In genomic region chr4:3460926-3461325, GRCh38 we compare ENCODE assay signal across 22 cellular contexts. TPM values are rescaled to one million over a fixed set of nuclear protein-coding genes. Genes with fewer than 3 reads are reported as not detected.
DNase-seq lines count a peak whose midpoint lies in the region; ATAC-seq, FAIRE-seq and TF ChIP-seq lines count a peak whose summit lies in the region.
"Had no signal": no experiment of that assay in that cellular context is flagged by ENCODE, and none has a peak within 500 bp of the region (broad histone marks: within the 10 kb centered on the region; RNA-seq: fewer than 3 reads in every experiment).

No MANE protein-coding gene starts in this region.

- TF ChIP-seq POLR2A in gastrocnemius medialis (IDR thresholded peaks at IDR 0.05) = no peak

- H3K4me3 ChIP-seq in BLaER1 treated with 17β-estradiol and CSF1 and Interleukin-3, amounts not matched to agents 10 nM and 100 nM = no peak overlapping the region
- H3K4me3 ChIP-seq in ascending aorta (no peak overlapping the region), kidney (ENCODE audit: low read length in 2 of 2) (no peak overlapping the region), gastrocnemius medialis (no peak overlapping the region)
- H3K4me3 ChIP-seq: cardiac muscle cell, hepatocyte had no signal

- peaks cover 15 to 49% (median 26%) of the 10 kb centered on the region in 11 experiments for H3K9me3 ChIP-seq in BLaER1 treated with 17β-estradiol and CSF1 and Interleukin-3, amounts not matched to agents 10 nM and 100 nM (replicated peaks in 1 of 11)
- H3K9me3 ChIP-seq in ascending aorta (peaks cover 0 to 7% of the 10 kb centered on the region in 2 donors), kidney (ENCODE audit: control insufficient read depth in 1 of 2, low read length in 2 of 2) (no peaks in the 10 kb centered on the region), gastrocnemius medialis (no peaks in the 10 kb centered on the region)

- peaks cover 0 to 39% (median 0%) of the 10 kb centered on the region in 11 experiments; a peak in 8 of 22 replicates for H4K20me1 ChIP-seq in BLaER1 treated with 17β-estradiol and CSF1 and Interleukin-3, amounts not matched to agents 10 nM and 100 nM

- H3K4me1 ChIP-seq in BLaER1 treated with 17β-estradiol and CSF1 and Interleukin-3, amounts not matched to agents 10 nM and 100 nM = peaks cover 21 to 54% (median 48%) of the 10 kb centered on the region in 10 experiments
- H3K4me1 ChIP-seq in ascending aorta = peaks cover 10 to 25% of the 10 kb centered on the region in 2 donors
- H3K4me1 ChIP-seq in kidney (ENCODE audit: control insufficient read depth in 1 of 2, insufficient read depth in 1 of 2, low read depth in 1 of 2, low read length in 2 of 2) = peaks cover 0 to 4% of the 10 kb centered on the region in 2 donors
- peaks cover 24 to 42% of the 10 kb centered on the region in 2 donors for H3K4me1 ChIP-seq in gastrocnemius medialis

- H3K4me2 ChIP-seq in BLaER1 treated with 17β-estradiol and CSF1 and Interleukin-3, amounts not matched to agents 10 nM and 100 nM = peak overlapping the region in 10 of 11 experiments; percentile 62 to 94 (median 87); a peak in 18 of 22 replicates
- H3K4me2 ChIP-seq: hepatocyte had no signal

- DNase-seq in ascending aorta (ENCODE audit: low spot score in 2 of 2) (no peak), kidney (peak; percentile 72), gastrocnemius medialis (peak in 1 of 2 donors; percentile 63), OCI-M2 (lab: John Stamatoyannopoulos, UW; ENCODE audit: unreplicated experiment) (no peak), hypothalamus (lab: John Stamatoyannopoulos, UW) (no peak)
- DNase-seq: activated CD4-positive, alpha-beta memory T cell treated with anti-CD3 and anti-CD28 coated beads for 36 hours; DMS79; GDM1; Karpas-422; NCI-H510A; T-cell had no signal

- ATAC-seq in gastrocnemius medialis (peak in 1 of 2 donors; percentile 0), GM18519 (IDR thresholded peaks at IDR 0.05; ENCODE audit: low FRiP score, unreplicated experiment) (no peak)
- no peak for ATAC-seq in activated CD4-positive, CD25-positive, alpha-beta regulatory T cell treated with anti-CD3 and anti-CD28 coated beads, Interleukin-2, amount 50 U/mL, for 24 hours
- ATAC-seq: activated T-helper 17 cell treated with anti-CD3 and anti-CD28 coated beads, Interleukin-2, amount 50 U/mL, for 72 hours; T-cell had no signal

- no peaks in the 10 kb centered on the region; a peak in 2 of 22 replicates for H3K36me3 ChIP-seq in BLaER1 treated with 17β-estradiol and CSF1 and Interleukin-3, amounts not matched to agents 10 nM and 100 nM
- H3K36me3 ChIP-seq in ascending aorta (no peaks in the 10 kb centered on the region), kidney (ENCODE audit: control insufficient read depth in 1 of 2, insufficient read depth in 2 of 2, low read length in 2 of 2) (no peaks in the 10 kb centered on the region), gastrocnemius medialis (no peaks in the 10 kb centered on the region)
- H3K36me3 ChIP-seq: cardiac muscle cell had no signal

- no peak for FAIRE-seq in kidney (lab: Jason Lieb, UNC)
- FAIRE-seq: HepG2, RCC 7860 had no signal

- peak overlapping the region in 2 of 11 experiments; percentile 34 to 38; a peak in 3 of 22 replicates for H3K27ac ChIP-seq in BLaER1 treated with 17β-estradiol and CSF1 and Interleukin-3, amounts not matched to agents 10 nM and 100 nM
- peak overlapping the region; percentile 54 to 88 for H3K27ac ChIP-seq in ascending aorta
- H3K27ac ChIP-seq in kidney (ENCODE audit: low read depth in 2 of 2, low read length in 2 of 2) = no peak overlapping the region
- H3K27ac ChIP-seq in gastrocnemius medialis = peak overlapping the region; percentile 94 to 98 (median 94)
- H3K27ac ChIP-seq: cardiac muscle cell, hepatocyte had no signal

- 0 out of 22 replicates have a peak overlapping the region, but pooled peaks of 2 of the 11 experiments have one; percentile 7 to 35 for H3K9ac ChIP-seq in BLaER1 treated with 17β-estradiol and CSF1 and Interleukin-3, amounts not matched to agents 10 nM and 100 nM
- no peak overlapping the region for H3K9ac ChIP-seq in kidney (ENCODE audit: low read length in 2 of 2)

- in situ Hi-C loops in gastrocnemius medialis (cut with MboI; ENCODE audit: low sequenced_read_pairs in 4 of 4) = loop anchor here in 1 of 4 donors (25.0 kb wide), 1 partner anchor 249 kb away; no protein-coding TSS in a partner anchor

- TF ChIP-seq CTCF in ascending aorta (IDR thresholded peaks at IDR 0.05) (no peak), kidney (IDR thresholded peaks at IDR 0.05; ENCODE audit: borderline replicate concordance, extremely low read depth, insufficient read depth) (no peak), gastrocnemius medialis (IDR thresholded peaks at IDR 0.05 in 4 of 5, conservative IDR thresholded peaks at IDR 0.05 in 1 of 5) (no peak)

- H3K27me3 ChIP-seq in BLaER1 treated with 17β-estradiol and CSF1 and Interleukin-3, amounts not matched to agents 10 nM and 100 nM = peaks cover 23 to 45% (median 36%) of the 10 kb centered on the region in 11 experiments
- H3K27me3 ChIP-seq in ascending aorta (no peaks in the 10 kb centered on the region), gastrocnemius medialis (no peaks in the 10 kb centered on the region)
- H3K27me3 ChIP-seq: cardiac muscle cell had no signal

- intact Hi-C loops in ascending aorta (cut with DNase I) (loop anchor here (1.0 kb wide), 1 partner anchor 22 kb away; no protein-coding TSS in a partner anchor), kidney (cut with DNase I) (no loop called here), gastrocnemius medialis (cut with DNase I; ENCODE audit: low total_unique reads) (loop anchor here (5.0 kb wide), 2 partner anchors 169 to 239 kb away; partner anchors contain the start of gene RGS12)

RNA-seq across cellular contexts. Expression of gene DOK7, which starts 2.2 kb away (rescaled TPM):
- total RNA-seq in ascending aorta (33.5 TPM), kidney (7.0 TPM), gastrocnemius medialis (10 to 100 TPM in 3 of 4 donors, 1 to 10 TPM in 1; 8.1 to 42.0 (median 13.2) TPM)
- polyA plus RNA-seq in kidney (ENCODE audit: insufficient read depth, low read depth, low replicate concordance) = 1.2 TPM
- total RNA-seq: activated CD4-positive, alpha-beta memory T cell treated with anti-CD3 and anti-CD28 coated beads for 36 hours; activated T-helper 17 cell treated with anti-CD3 and anti-CD28 coated beads, Interleukin-2, amount 50 U/mL, for 72 hours; fibroblast of villous mesenchyme; SK-MEL-5 had no signal
- polyA plus RNA-seq: BJ had no signal

RNA-seq across cellular contexts. Expression of gene HGFAC, which starts 19.2 kb away (rescaled TPM):
- 2.2 TPM for total RNA-seq in ascending aorta
- total RNA-seq in kidney = 1.6 TPM
- 0.86 TPM for polyA plus RNA-seq in kidney (ENCODE audit: insufficient read depth, low read depth, low replicate concordance)
- total RNA-seq in gastrocnemius medialis = under 1 TPM; 0.20 to 0.68 (median 0.59) TPM
- total RNA-seq: activated CD4-positive, alpha-beta memory T cell treated with anti-CD3 and anti-CD28 coated beads for 36 hours; activated T-helper 17 cell treated with anti-CD3 and anti-CD28 coated beads, Interleukin-2, amount 50 U/mL, for 72 hours; fibroblast of villous mesenchyme; SK-MEL-5 had no signal
- polyA plus RNA-seq: BJ had no signal

Comparison
In these comparisons a context has a peak if more than half of its experiments do, and no peak if none do; other contexts are left out.
1. H3K27ac ChIP-seq: peak in ascending aorta (2 of 2) and gastrocnemius medialis (4 of 4); none in kidney (0 of 2).